ENCODE assay signal across 10 cellular contexts in the genomic region with DNA sequence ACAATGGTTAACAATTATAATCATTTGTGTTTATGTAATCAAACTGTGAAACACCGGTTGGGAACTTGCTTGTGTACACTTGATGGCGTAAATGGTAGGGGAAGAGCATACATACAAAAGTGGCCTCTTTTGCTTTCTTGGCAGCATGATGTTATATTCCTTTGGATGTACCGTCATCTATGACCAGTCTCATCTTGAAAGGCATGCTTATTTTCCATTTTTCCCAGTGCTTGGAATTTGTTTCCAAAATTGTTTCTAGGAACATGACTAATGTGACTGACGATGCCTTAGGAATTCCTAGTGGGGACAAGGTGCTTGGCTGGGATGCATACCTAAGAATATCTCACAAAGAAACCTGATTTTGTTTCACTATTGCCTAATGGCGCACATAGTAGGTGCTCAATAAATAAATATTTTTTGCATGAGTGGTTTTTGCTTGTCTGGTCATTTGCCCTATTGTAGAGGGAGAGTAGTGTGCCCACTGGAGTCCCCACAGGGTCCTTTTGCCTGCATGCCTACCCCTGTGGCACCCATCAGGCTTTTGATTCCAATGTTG. TPM values are rescaled to one million over a fixed set of nuclear protein-coding genes. Genes with fewer than 3 reads are reported as not detected.
DNase-seq lines count a peak whose midpoint lies in the region; ATAC-seq and TF ChIP-seq lines count a peak whose summit lies in the region.
"Had no signal": no experiment of that assay in that cellular context is flagged by ENCODE, and none has a peak within 500 bp of the region (broad histone marks: within the 10 kb centered on the region; RNA-seq: fewer than 3 reads in every experiment).

No MANE protein-coding gene starts in this region.

- no peak for ATAC-seq in GM19452 (IDR thresholded peaks at IDR 0.05; ENCODE audit: unreplicated experiment)
- ATAC-seq in PC-3: no peak

- in situ Hi-C loops in brain microvascular endothelial cell (cut with HindIII; ENCODE audit: low pct_ligation_motif_present, low sequenced_read_pairs): no loop called here

- no peaks in the 10 kb centered on the region for H3K79me2 ChIP-seq in PC-3 (ENCODE audit: low read length)

- POLR2A ChIA-PET in PC-3 (lab: Charles Lee; ENCODE audit: unreplicated experiment): no interaction called here

- H3K4me2 ChIP-seq in PC-3 (ENCODE audit: low read length): no peak overlapping the region

- H3K9me3 ChIP-seq in muscle layer of colon (ENCODE audit: low read length) (no peaks in the 10 kb centered on the region), PC-3 (ENCODE audit: low read length) (no peaks in the 10 kb centered on the region)

- peak overlapping the region; percentile 97 for H3K27ac ChIP-seq in brain microvascular endothelial cell
- H3K27ac ChIP-seq in muscle layer of colon (ENCODE audit: low read depth, low read length): peak overlapping the region; percentile 20
- H3K27ac ChIP-seq in PC-3 (ENCODE audit: low read length): no peak overlapping the region

- DNase-seq in A172 (ENCODE audit: low spot score) (peak; percentile 41), HCEC 1CT (peak; percentile 88), brain microvascular endothelial cell (peak; percentile 70), UCSD-AML1 (lab: John Stamatoyannopoulos, UW; ENCODE audit: unreplicated experiment) (no peak), PC-3 (no peak)
- DNase-seq in stimulated activated naive CD4-positive, alpha-beta T cell (lab: John Stamatoyannopoulos, UW): no peak
- DNase-seq: kidney, NCI-H1417 had no signal

- intact Hi-C loops in PC-3 (cut with micrococcal nuclease): no loop called here

- peaks cover 22% of the 10 kb centered on the region for H3K36me3 ChIP-seq in brain microvascular endothelial cell (replicated peaks)
- peaks cover 24% of the 10 kb centered on the region for H3K36me3 ChIP-seq in muscle layer of colon (ENCODE audit: insufficient read depth, low read length)
- H3K36me3 ChIP-seq in PC-3 (ENCODE audit: low read depth, low read length): peaks cover 13% of the 10 kb centered on the region; the same call in 1 of the 2 replicates

- H3K27me3 ChIP-seq in brain microvascular endothelial cell (replicated peaks) (no peaks in the 10 kb centered on the region), muscle layer of colon (ENCODE audit: control insufficient read depth in 1 of 2, insufficient read depth in 2 of 2, low read length in 2 of 2) (no peaks in the 10 kb centered on the region), PC-3 (ENCODE audit: low read length) (no peaks in the 10 kb centered on the region)

- no peaks in the 10 kb centered on the region for H3F3A ChIP-seq in PC-3 (ENCODE audit: low read length, unreplicated experiment)

- TF ChIP-seq CTCF in brain microvascular endothelial cell (IDR thresholded peaks at IDR 0.05; ENCODE audit: low read depth, low read length, missing control alignments) (no peak), PC-3 (conservative IDR thresholded peaks at IDR 0.05; ENCODE audit: low read depth, low read length) (no peak)

- H3K9ac ChIP-seq in muscle layer of colon (ENCODE audit: low read length): no peak overlapping the region
- H3K9ac ChIP-seq in PC-3 (ENCODE audit: low read length): no peak overlapping the region

- 0 out of 2 replicates have a peak, but pooled peaks cover 4% of the 10 kb centered on the region for H4K20me1 ChIP-seq in PC-3 (ENCODE audit: low read length)

- H3K4me3 ChIP-seq in brain microvascular endothelial cell (ENCODE audit: low read depth, low read length) (no peak overlapping the region), muscle layer of colon (ENCODE audit: low read depth in 1 of 2, low read length in 2 of 2) (peak overlapping the region in 1 of 2 donors; percentile 8), PC-3 (ENCODE audit: low read length) (no peak overlapping the region)

- H3K9me2 ChIP-seq in PC-3 (replicated peaks; ENCODE audit: low read length): no peaks in the 10 kb centered on the region

- BruUV-seq in PC-3 (replicated peaks; lab: Mats Ljungman, UMichigan): no TSS peak

- H3K4me1 ChIP-seq in muscle layer of colon (ENCODE audit: insufficient read depth, low read length) (peaks cover 20% of the 10 kb centered on the region), PC-3 (ENCODE audit: insufficient read depth, low read length) (no peaks in the 10 kb centered on the region)

- H2AFZ ChIP-seq in PC-3 (ENCODE audit: low read length): no peak overlapping the region

- CTCF ChIA-PET in PC-3 (lab: Charles Lee): no interaction called here

RNA-seq across cellular contexts. Expression of a gene that starts 45.5 kb away (rescaled TPM):
- 179 and 185 TPM in 2 replicates for total RNA-seq in A172 (2014; rRNA removed; shearing (Covaris generic))
- 99.7 and 134 TPM in 2 replicates for total RNA-seq in PC-3 (2014; rRNA removed)

RNA-seq across cellular contexts. Expression of a gene that starts 54.9 kb away (rescaled TPM):
- 5.7 and 7.6 TPM in 2 replicates for total RNA-seq in A172 (2014; rRNA removed; shearing (Covaris generic))
- total RNA-seq in PC-3 (2014; rRNA removed): 2.4 and 2.9 TPM in 2 replicates

Comparison
In these comparisons a context has a peak if more than half of its experiments do, and no peak if none do; other contexts are left out.
1. DNase-seq: peak in A172 (single experiment), HCEC 1CT (single experiment) and brain microvascular endothelial cell (single experiment); none in stimulated activated naive CD4-positive, alpha-beta T cell (0 of 6), UCSD-AML1 (single experiment) and PC-3 (single experiment).